Comparison of ENCODE assay signal across 5 cellular contexts in the genomic region with DNA sequence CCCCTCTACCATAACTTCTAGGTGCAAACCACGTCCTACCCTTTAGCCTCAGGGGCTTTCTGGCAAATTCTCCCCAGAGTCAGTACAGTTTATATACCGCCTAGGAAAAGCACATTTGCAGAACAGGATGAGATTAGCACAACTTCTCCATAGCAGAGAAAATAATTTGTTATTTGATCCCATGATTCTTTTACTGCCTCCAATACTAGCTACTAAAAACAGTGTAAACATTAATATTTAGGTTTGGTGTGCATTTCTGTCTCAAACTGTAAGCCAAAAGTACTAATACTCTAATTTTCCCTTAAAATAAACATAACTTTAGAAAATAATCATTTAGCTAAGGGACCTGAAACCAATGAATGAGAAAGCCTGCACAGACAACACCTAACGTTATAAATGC. TPM values are rescaled to one million over a fixed set of nuclear protein-coding genes. Genes with fewer than 3 reads are reported as not detected.
"Had no signal": no experiment of that assay in that cellular context is flagged by ENCODE, and none has a peak within 500 bp of the region (broad histone marks: within the 10 kb centered on the region; RNA-seq: fewer than 3 reads in every experiment).

No MANE protein-coding gene starts in this region.

- DNase-seq: IMR-90, KBM-7 had no signal

- H3K4me3 ChIP-seq: K562 had no signal

- H3K27ac ChIP-seq: HL-60 had no signal

RNA-seq across cellular contexts. Expression of gene CPEB1, which starts 4.5 kb away (rescaled TPM):
- total RNA-seq: HT-29 had no signal
